In genomic region chr12:74899031-74899829, GRCh38 we compare ENCODE assay signal across 24 cellular contexts.
DNase-seq lines count a peak whose midpoint lies in the region; ATAC-seq, FAIRE-seq and TF ChIP-seq lines count a peak whose summit lies in the region.
"Had no signal": no experiment of that assay in that cellular context is flagged by ENCODE, and none has a peak within 500 bp of the region (broad histone marks: within the 10 kb centered on the region; RNA-seq: fewer than 3 reads in every experiment).

No MANE protein-coding gene starts in this region.

- no peaks in the 10 kb centered on the region for H3K27me3 Mint-ChIP-seq in activated T-helper 17 cell treated with anti-CD3 and anti-CD28 coated beads, Interleukin-2, amount 50 U/mL, for 72 hours
- H3K27me3 Mint-ChIP-seq: memory B cell; stimulated activated memory B cell treated with anti-CD40 and anti-IgM and Interleukin-4, amounts not matched to agents 10 μg/mL and 1 μg/mL and 100 μg/mL, for 72 hours had no signal

- peak; percentile 60 for ATAC-seq in activated T-helper 17 cell treated with anti-CD3 and anti-CD28 coated beads, Interleukin-2, amount 50 U/mL, for 72 hours (replicated peaks)
- ATAC-seq: heart left ventricle; left cardiac atrium; Panc1; stimulated activated memory B cell treated with anti-CD40 and anti-IgM and Interleukin-4, amounts not matched to agents 10 μg/mL and 1 μg/mL and 100 μg/mL, for 72 hours had no signal

- peak overlapping the region; percentile 77 for H3K27ac Mint-ChIP-seq in activated T-helper 17 cell treated with anti-CD3 and anti-CD28 coated beads, Interleukin-2, amount 50 U/mL, for 72 hours
- H3K27ac Mint-ChIP-seq: activated naive CD4-positive, alpha-beta T cell treated with anti-CD3 and anti-CD28 coated beads for 36 hours; memory B cell; stimulated activated memory B cell treated with anti-CD40 and anti-IgM and Interleukin-4, amounts not matched to agents 10 μg/mL and 1 μg/mL and 100 μg/mL, for 72 hours had no signal

- H3K36me3 Mint-ChIP-seq in activated T-helper 17 cell treated with anti-CD3 and anti-CD28 coated beads, Interleukin-2, amount 50 U/mL, for 72 hours (ENCODE audit: low read depth) = no peaks in the 10 kb centered on the region
- H3K36me3 Mint-ChIP-seq: memory B cell; stimulated activated memory B cell treated with anti-CD40 and anti-IgM and Interleukin-4, amounts not matched to agents 10 μg/mL and 1 μg/mL and 100 μg/mL, for 72 hours had no signal

- peak overlapping the region; percentile 74 for H3K4me3 Mint-ChIP-seq in activated T-helper 17 cell treated with anti-CD3 and anti-CD28 coated beads, Interleukin-2, amount 50 U/mL, for 72 hours
- H3K4me3 Mint-ChIP-seq: activated naive CD4-positive, alpha-beta T cell treated with anti-CD3 and anti-CD28 coated beads for 36 hours; memory B cell; stimulated activated memory B cell treated with anti-CD40 and anti-IgM and Interleukin-4, amounts not matched to agents 10 μg/mL and 1 μg/mL and 100 μg/mL, for 72 hours had no signal

- peaks cover 8% of the 10 kb centered on the region for H3K9me3 Mint-ChIP-seq in activated T-helper 17 cell treated with anti-CD3 and anti-CD28 coated beads, Interleukin-2, amount 50 U/mL, for 72 hours
- H3K9me3 Mint-ChIP-seq: activated naive CD4-positive, alpha-beta T cell treated with anti-CD3 and anti-CD28 coated beads for 36 hours; memory B cell; stimulated activated memory B cell treated with anti-CD40 and anti-IgM and Interleukin-4, amounts not matched to agents 10 μg/mL and 1 μg/mL and 100 μg/mL, for 72 hours had no signal

- no peak for TF ChIP-seq POLR2A in GM12892 (IDR thresholded peaks at IDR 0.05; ENCODE audit: low read depth, low read length)

- FAIRE-seq in GM12892 (lab: Jason Lieb, UNC) = peak; percentile 27
- FAIRE-seq: endothelial cell of umbilical vein, H54 had no signal

- DNase-seq in A172 (ENCODE audit: low spot score) (peak; percentile 60), GM12892 (ENCODE audit: insufficient read length) (no peak), iris pigment epithelial cell (ENCODE audit: low read depth) (peak; percentile 33), NCI-H2107 (lab: John Stamatoyannopoulos, UW) (no peak), NCI-H187 treated with DMSO at 0.1 percent for 48 hours (lab: John Stamatoyannopoulos, UW) (no peak), dedifferentiated amniotic fluid mesenchymal stem cell (ENCODE audit: extremely low spot score) (no peak), inferior parietal cortex (ENCODE audit: extremely low spot score) (no peak)
- DNase-seq: activated naive CD4-positive, alpha-beta T cell treated with anti-CD3 and anti-CD28 coated beads for 36 hours; activated T-cell treated with anti-CD3 and anti-CD28 coated beads, Interleukin-2, amount 50 U/mL, for 48 hours; heart left ventricle; KBM-7; left cardiac atrium; NCI-H1436; NCI-H2171; NCI-H524; NK-92 treated with Interleukin-12 subunit alpha and Interleukin-12 subunit beta, amount 100 ng/mL, for 24 hours; SIG-M5; uterus had no signal

- H3K4me1 Mint-ChIP-seq in activated T-helper 17 cell treated with anti-CD3 and anti-CD28 coated beads, Interleukin-2, amount 50 U/mL, for 72 hours = peaks cover 21% of the 10 kb centered on the region
- H3K4me1 Mint-ChIP-seq: memory B cell; stimulated activated memory B cell treated with anti-CD40 and anti-IgM and Interleukin-4, amounts not matched to agents 10 μg/mL and 1 μg/mL and 100 μg/mL, for 72 hours had no signal

Comparison
In these comparisons a context has a peak if more than half of its experiments do, and no peak if none do; other contexts are left out.
1. DNase-seq: peak in A172 (single experiment) and iris pigment epithelial cell (single experiment); none in GM12892 (single experiment), NCI-H2107 (single experiment), NCI-H187 treated with DMSO at 0.1 percent for 48 hours (single experiment), dedifferentiated amniotic fluid mesenchymal stem cell (single experiment) and inferior parietal cortex (single experiment).